ENCODE assay signal across 21 cellular contexts in genomic region chrX:639151-639550, GRCh38. TPM values are rescaled to one million over a fixed set of nuclear protein-coding genes. Genes with fewer than 3 reads are reported as not detected.
DNase-seq lines count a peak whose midpoint lies in the region; ATAC-seq, FAIRE-seq and TF ChIP-seq lines count a peak whose summit lies in the region.
"Had no signal": no experiment of that assay in that cellular context is flagged by ENCODE, and none has a peak within 500 bp of the region (broad histone marks: within the 10 kb centered on the region; RNA-seq: fewer than 3 reads in every experiment).

No MANE protein-coding gene starts in this region.

- 0 out of 2 replicates have a peak overlapping the region, but pooled peaks have one; percentile 57 for H2BK20ac ChIP-seq in H1 (ENCODE audit: low read length)

- H3K18ac ChIP-seq in H1 (ENCODE audit: extremely low read depth, low read length): peak overlapping the region; percentile 48; the same call in 1 of the 2 replicates

- no peak overlapping the region for H2AFZ ChIP-seq in H1 (ENCODE audit: low read length)

- TF ChIP-seq EP300 in H1 (IDR thresholded peaks at IDR 0.05; ENCODE audit: borderline replicate concordance in 1 of 2, low read depth in 2 of 2, low read length in 2 of 2): no peak

- FAIRE-seq in H1 (lab: Jason Lieb, UNC): no peak
- FAIRE-seq: A549, D721Med, G401.6, GM12891, GM19239, H54 had no signal

- peaks cover 42% of the 10 kb centered on the region for H3K27me3 Mint-ChIP-seq in activated CD4-positive, alpha-beta T cell treated with anti-CD3 and anti-CD28 coated beads, Interleukin-2, amount 10 ng/mL, durations not matched to agents 24 days and 14 days
- H3K27me3 Mint-ChIP-seq in activated CD4-positive, alpha-beta T cell treated with anti-CD3 and anti-CD28 coated beads, Interleukin-2, amount 10 ng/mL, durations not matched to agents 7 days and 5 days: peaks cover 43% of the 10 kb centered on the region
- peaks cover 90% of the 10 kb centered on the region for H3K27me3 Mint-ChIP-seq in neural crest cell (ENCODE audit: low read depth)
- peaks cover 86% of the 10 kb centered on the region for H3K27me3 Mint-ChIP-seq in type B pancreatic cell

- peaks cover 1% of the 10 kb centered on the region; the same call in 1 of the 2 replicates for H3K23me2 ChIP-seq in H1 (ENCODE audit: low read depth, low read length)

- intact Hi-C loops in activated CD4-positive, alpha-beta T cell treated with anti-CD3 and anti-CD28 coated beads, Interleukin-2, amount 10 ng/mL, durations not matched to agents 24 days and 14 days (cut with micrococcal nuclease): no loop called here

- H2BK120ac ChIP-seq in H1 (replicated peaks; ENCODE audit: low read depth, low read length): no peak overlapping the region

- TF ChIP-seq CTCF in H1 (IDR thresholded peaks at IDR 0.05; ENCODE audit: control extremely low read depth in 1 of 3, insufficient read depth in 1 of 3, low read depth in 1 of 3, low read length in 3 of 3) (no peak), neural crest cell (conservative IDR thresholded peaks at IDR 0.05) (no peak), type B pancreatic cell (conservative IDR thresholded peaks at IDR 0.05) (no peak)

- CTCF ChIA-PET in activated CD4-positive, alpha-beta T cell treated with anti-CD3 and anti-CD28 coated beads, Interleukin-2, amount 10 ng/mL, durations not matched to agents 7 days and 5 days (lab: Charles Lee): no interaction called here
- CTCF ChIA-PET in H1 (lab: Charles Lee; ENCODE audit: partially characterized antibody): no interaction called here

- no peak for ATAC-seq in HG02970 (IDR thresholded peaks at IDR 0.05; ENCODE audit: low FRiP score, unreplicated experiment)
- ATAC-seq: A549 had no signal

- H3K23ac ChIP-seq in H1 (ENCODE audit: insufficient read length): no peak overlapping the region

- no peaks in the 10 kb centered on the region for H3K79me1 ChIP-seq in H1 (ENCODE audit: low read depth, low read length)

- H3K27ac Mint-ChIP-seq in activated CD4-positive, alpha-beta T cell treated with anti-CD3 and anti-CD28 coated beads, Interleukin-2, amount 10 ng/mL, durations not matched to agents 24 days and 14 days: no peak overlapping the region
- no peak overlapping the region for H3K27ac Mint-ChIP-seq in activated CD4-positive, alpha-beta T cell treated with anti-CD3 and anti-CD28 coated beads, Interleukin-2, amount 10 ng/mL, durations not matched to agents 7 days and 5 days
- H3K27ac Mint-ChIP-seq in neural crest cell (ENCODE audit: unreplicated experiment): no peak overlapping the region
- H3K27ac Mint-ChIP-seq in type B pancreatic cell: no peak overlapping the region
- H3K27ac Mint-ChIP-seq: CD4-positive, alpha-beta T cell had no signal

- peaks cover 2 to 7% of the 10 kb centered on the region in 2 experiments for H4K20me1 ChIP-seq in H1 (replicated peaks in 1 of 2; ENCODE audit: control insufficient read depth in 1 of 2, insufficient read depth in 2 of 2, low read length in 2 of 2)

- TF ChIP-seq POLR2A in H1 (IDR thresholded peaks at IDR 0.05; ENCODE audit: control extremely low read depth in 1 of 2, low read depth in 2 of 2, low read length in 2 of 2): no peak

- H3K9me3 ChIP-seq in H1 (ENCODE audit: insufficient read depth in 2 of 2, low read depth in 1 of 2, low read length in 1 of 2) (no peaks in the 10 kb centered on the region; a peak in 2 of 4 replicates), HAP-1 (no peaks in the 10 kb centered on the region)
- H3K9me3 ChIP-seq: A549, Caco-2 had no signal

- H3K36me3 ChIP-seq in H1 (ENCODE audit: control insufficient read depth in 2 of 4, insufficient read depth in 4 of 4, low read length in 3 of 4) (0 out of 8 replicates have a peak, but pooled peaks cover 0 to under 1% (median 0%) of the 10 kb centered on the region in 4 experiments), HAP-1 (replicated peaks) (no peaks in the 10 kb centered on the region)

- no peak overlapping the region; the same call in 1 of the 2 replicates for H4K8ac ChIP-seq in H1 (ENCODE audit: extremely low read depth, insufficient read depth, low read length)

- H3K9ac ChIP-seq in H1 (replicated peaks in 1 of 4; ENCODE audit: extremely low read depth in 1 of 4, low read depth in 3 of 4, low read length in 3 of 4): no peak overlapping the region

- in situ Hi-C loops in HAP-1 (cut with MboI; ENCODE audit: low sequenced_read_pairs): no loop called here

- H4K91ac ChIP-seq in H1 (replicated peaks; ENCODE audit: insufficient read length, low read length): no peak overlapping the region

- H3K56ac ChIP-seq in H1 (replicated peaks; ENCODE audit: insufficient read length, low read depth, low read length): no peak overlapping the region

- no peaks in the 10 kb centered on the region for H3K79me2 ChIP-seq in H1 (ENCODE audit: control insufficient read depth in 1 of 2, insufficient read depth in 2 of 2, low read length in 2 of 2)

- peak overlapping the region; percentile 49 to 72 for H3K4me2 ChIP-seq in H1 (ENCODE audit: insufficient read depth in 1 of 2, low read depth in 2 of 2, low read length in 2 of 2)
- H3K4me2 ChIP-seq: A549 had no signal

- H3K27ac ChIP-seq in H1 (ENCODE audit: low read depth, low read length): no peak overlapping the region
- H3K27ac ChIP-seq: 22Rv1, A549, C4-2B, HL-60 had no signal

- peak; percentile 37 for DNase-seq in activated CD4-positive, alpha-beta T cell treated with anti-CD3 and anti-CD28 coated beads, Interleukin-2, amount 10 ng/mL, durations not matched to agents 24 days and 14 days
- no peak for DNase-seq in activated CD4-positive, alpha-beta T cell treated with anti-CD3 and anti-CD28 coated beads, Interleukin-2, amount 10 ng/mL, durations not matched to agents 7 days and 5 days
- DNase-seq in H1 (ENCODE audit: low read depth in 1 of 2, low spot score in 2 of 2): peak in 1 of 2 experiments; percentile 61
- DNase-seq in neural crest cell (ENCODE audit: low read depth, low spot score): no peak
- peak; percentile 20 for DNase-seq in type B pancreatic cell (ENCODE audit: extremely low spot score, unreplicated experiment)
- DNase-seq in LoVo (ENCODE audit: low spot score): no peak
- DNase-seq in HAP-1 (ENCODE audit: low spot score in 2 of 2): no peak
- DNase-seq: AML-193, Caco-2 had no signal

- TF ChIP-seq RAD21 in H1 (IDR thresholded peaks at IDR 0.05 in 1 of 2, conservative IDR thresholded peaks at IDR 0.05 in 1 of 2; ENCODE audit: low read depth in 2 of 2, low read length in 2 of 2): no peak

- peak overlapping the region in 3 of 4 experiments; percentile 5 to 51 (median 6); a peak in 3 of 8 replicates for H3K4me3 ChIP-seq in H1 (ENCODE audit: extremely low read depth in 1 of 4, insufficient read depth in 2 of 4, low read depth in 3 of 4, low read length in 4 of 4)
- no peak overlapping the region for H3K4me3 ChIP-seq in HAP-1
- H3K4me3 ChIP-seq: A549 had no signal

- H2BK12ac ChIP-seq in H1 (ENCODE audit: low read depth, low read length): 0 out of 2 replicates have a peak overlapping the region, but pooled peaks have one; percentile 39

- peak overlapping the region; percentile 72; the same call in 1 of the 2 replicates for H2BK15ac ChIP-seq in H1 (ENCODE audit: low read length)

- H3K4me1 Mint-ChIP-seq in activated CD4-positive, alpha-beta T cell treated with anti-CD3 and anti-CD28 coated beads, Interleukin-2, amount 10 ng/mL, durations not matched to agents 24 days and 14 days: peaks cover 2% of the 10 kb centered on the region
- H3K4me1 Mint-ChIP-seq in activated CD4-positive, alpha-beta T cell treated with anti-CD3 and anti-CD28 coated beads, Interleukin-2, amount 10 ng/mL, durations not matched to agents 7 days and 5 days: no peaks in the 10 kb centered on the region
- H3K4me1 Mint-ChIP-seq in neural crest cell (peaks cover 20% of the 10 kb centered on the region), type B pancreatic cell (ENCODE audit: unreplicated experiment) (peaks cover 8% of the 10 kb centered on the region)

- H3K36me3 Mint-ChIP-seq in activated CD4-positive, alpha-beta T cell treated with anti-CD3 and anti-CD28 coated beads, Interleukin-2, amount 10 ng/mL, durations not matched to agents 24 days and 14 days (ENCODE audit: low read depth): no peaks in the 10 kb centered on the region
- H3K36me3 Mint-ChIP-seq in activated CD4-positive, alpha-beta T cell treated with anti-CD3 and anti-CD28 coated beads, Interleukin-2, amount 10 ng/mL, durations not matched to agents 7 days and 5 days (ENCODE audit: low read depth): no peaks in the 10 kb centered on the region
- H3K36me3 Mint-ChIP-seq in neural crest cell (ENCODE audit: low read depth) (no peaks in the 10 kb centered on the region), type B pancreatic cell (no peaks in the 10 kb centered on the region)

- H3K4me1 ChIP-seq in H1 (replicated peaks in 1 of 4; ENCODE audit: control insufficient read depth in 3 of 4, insufficient read depth in 4 of 4, low read length in 3 of 4) (peaks cover 8 to 37% (median 21%) of the 10 kb centered on the region in 4 experiments), HAP-1 (no peaks in the 10 kb centered on the region)
- H3K4me1 ChIP-seq: Caco-2 had no signal

- H3K4ac ChIP-seq in H1 (replicated peaks; ENCODE audit: insufficient read length, low read depth, low read length): no peak overlapping the region

- H3K14ac ChIP-seq in H1 (ENCODE audit: insufficient read length): no peak overlapping the region

- H2BK5ac ChIP-seq in H1 (ENCODE audit: low read depth, low read length): no peak overlapping the region

- H2AK5ac ChIP-seq in H1 (ENCODE audit: low read depth, low read length): 0 out of 2 replicates have a peak overlapping the region, but pooled peaks have one; percentile 7

- no peaks in the 10 kb centered on the region for H3K9me3 Mint-ChIP-seq in activated CD4-positive, alpha-beta T cell treated with anti-CD3 and anti-CD28 coated beads, Interleukin-2, amount 10 ng/mL, durations not matched to agents 24 days and 14 days
- no peaks in the 10 kb centered on the region for H3K9me3 Mint-ChIP-seq in activated CD4-positive, alpha-beta T cell treated with anti-CD3 and anti-CD28 coated beads, Interleukin-2, amount 10 ng/mL, durations not matched to agents 7 days and 5 days
- H3K9me3 Mint-ChIP-seq in neural crest cell (no peaks in the 10 kb centered on the region), type B pancreatic cell (no peaks in the 10 kb centered on the region)
- H3K9me3 Mint-ChIP-seq: CD4-positive, alpha-beta T cell had no signal

- H4K5ac ChIP-seq in H1 (ENCODE audit: insufficient read length, low read depth, low read length): no peak overlapping the region

- POLR2A ChIA-PET in activated CD4-positive, alpha-beta T cell treated with anti-CD3 and anti-CD28 coated beads, Interleukin-2, amount 10 ng/mL, durations not matched to agents 7 days and 5 days (lab: Charles Lee): no interaction called here
- POLR2A ChIA-PET in H1 (lab: Charles Lee; ENCODE audit: partially characterized antibody): no interaction called here

- H3K27me3 ChIP-seq in H1 (replicated peaks in 1 of 4; ENCODE audit: control insufficient read depth in 3 of 4, extremely low read depth in 1 of 4, insufficient read depth in 3 of 4, low read length in 3 of 4) (peaks cover 82 to 93% (median 92%) of the 10 kb centered on the region in 4 experiments), HAP-1 (ENCODE audit: low read depth) (no peaks in the 10 kb centered on the region)

- 4% methylated on average over 9 of the region's 9 CpGs; no CpG with 5 or more reads in 1 of the 2 experiments for WGBS in H1 (ENCODE audit: extremely low coverage in 1 of 2, insufficient coverage in 1 of 2, insufficient read length in 1 of 2, insufficient replicate concordance in 2 of 2, low coverage in 1 of 2, low lambda C conversion rate in 2 of 2, missing lambda C conversion rate in 1 of 2), 2 experiments

- no peak overlapping the region for H3K4me3 Mint-ChIP-seq in activated CD4-positive, alpha-beta T cell treated with anti-CD3 and anti-CD28 coated beads, Interleukin-2, amount 10 ng/mL, durations not matched to agents 24 days and 14 days
- H3K4me3 Mint-ChIP-seq in activated CD4-positive, alpha-beta T cell treated with anti-CD3 and anti-CD28 coated beads, Interleukin-2, amount 10 ng/mL, durations not matched to agents 7 days and 5 days: no peak overlapping the region
- H3K4me3 Mint-ChIP-seq in neural crest cell: peak overlapping the region; percentile 27
- H3K4me3 Mint-ChIP-seq in type B pancreatic cell: no peak overlapping the region
- H3K4me3 Mint-ChIP-seq: CD4-positive, alpha-beta T cell had no signal

RNA-seq across cellular contexts. Expression of gene SHOX, which starts 8.6 kb away (rescaled TPM):
- total RNA-seq in activated CD4-positive, alpha-beta T cell treated with anti-CD3 and anti-CD28 coated beads, Interleukin-2, amount 10 ng/mL, durations not matched to agents 24 days and 14 days: not detected in 2 replicates
- total RNA-seq in activated CD4-positive, alpha-beta T cell treated with anti-CD3 and anti-CD28 coated beads, Interleukin-2, amount 10 ng/mL, durations not matched to agents 7 days and 5 days: not detected
- 0.15 TPM in 1 of 2 replicates, not detected in the other for total RNA-seq in H1 (2021; fragmentation: NEBNext Ultra II Directional; extraction: Animal tissue kit (Norgen Biotek cat#: 25700))
- polyA plus RNA-seq in H1 (2011; rRNA removed): 0.05 and 0.06 TPM in 2 replicates
- polyA plus RNA-seq in H1 (2011; cell fraction: cytosol; rRNA removed): 0.12 TPM
- polyA plus RNA-seq in H1 (2011; cell fraction: nucleus; rRNA removed): 0.16 TPM
- 0.06 to 0.09 TPM in 2 of 4 replicates, not detected in the others for polyA plus RNA-seq in H1 (2012, experiment 1 of 2)
- polyA plus RNA-seq in H1 (2012, experiment 2 of 2): not detected
- polyA plus RNA-seq in H1 (2013, experiment 1 of 2): 0.02 TPM
- polyA plus RNA-seq in H1 (2013, experiment 2 of 2): not detected
- polyA minus RNA-seq in H1 (2011; rRNA and poly(A)+ RNA removed): 0.05 TPM in 1 of 2 replicates, not detected in the other
- not detected for polyA minus RNA-seq in H1 (2011; cell fraction: cytosol; rRNA and poly(A)+ RNA removed)
- polyA minus RNA-seq in H1 (2011; cell fraction: nucleus; rRNA and poly(A)+ RNA removed): not detected
- total RNA-seq in neural crest cell (0.14 and 0.16 TPM in 2 replicates), type B pancreatic cell (ENCODE audit: low replicate concordance) (not detected in 2 replicates)
- total RNA-seq: Caco-2; CD4-positive, alpha-beta T cell; HT1080 had no signal
- polyA plus RNA-seq: A549 had no signal

Comparison
In these comparisons a context has a peak if more than half of its experiments do, and no peak if none do; other contexts are left out.
1. DNase-seq: peak in activated CD4-positive, alpha-beta T cell treated with anti-CD3 and anti-CD28 coated beads, Interleukin-2, amount 10 ng/mL, durations not matched to agents 24 days and 14 days (single experiment) and type B pancreatic cell (single experiment); none in activated CD4-positive, alpha-beta T cell treated with anti-CD3 and anti-CD28 coated beads, Interleukin-2, amount 10 ng/mL, durations not matched to agents 7 days and 5 days (single experiment), neural crest cell (single experiment), LoVo (single experiment) and HAP-1 (0 of 2).